In genomic region chr2:4018535-4018934, GRCh38 we compare ENCODE assay signal across 3 cellular contexts.
"Had no signal": no experiment of that assay in that cellular context is flagged by ENCODE, and none has a peak within 500 bp of the region (broad histone marks: within the 10 kb centered on the region; RNA-seq: fewer than 3 reads in every experiment).

No MANE protein-coding gene starts in this region.

- H3K4me3 ChIP-seq: GM12878 had no signal

- DNase-seq: GDM1, GF-D8 had no signal
